ENCODE assay signal across 8 cellular contexts in the genomic region with DNA sequence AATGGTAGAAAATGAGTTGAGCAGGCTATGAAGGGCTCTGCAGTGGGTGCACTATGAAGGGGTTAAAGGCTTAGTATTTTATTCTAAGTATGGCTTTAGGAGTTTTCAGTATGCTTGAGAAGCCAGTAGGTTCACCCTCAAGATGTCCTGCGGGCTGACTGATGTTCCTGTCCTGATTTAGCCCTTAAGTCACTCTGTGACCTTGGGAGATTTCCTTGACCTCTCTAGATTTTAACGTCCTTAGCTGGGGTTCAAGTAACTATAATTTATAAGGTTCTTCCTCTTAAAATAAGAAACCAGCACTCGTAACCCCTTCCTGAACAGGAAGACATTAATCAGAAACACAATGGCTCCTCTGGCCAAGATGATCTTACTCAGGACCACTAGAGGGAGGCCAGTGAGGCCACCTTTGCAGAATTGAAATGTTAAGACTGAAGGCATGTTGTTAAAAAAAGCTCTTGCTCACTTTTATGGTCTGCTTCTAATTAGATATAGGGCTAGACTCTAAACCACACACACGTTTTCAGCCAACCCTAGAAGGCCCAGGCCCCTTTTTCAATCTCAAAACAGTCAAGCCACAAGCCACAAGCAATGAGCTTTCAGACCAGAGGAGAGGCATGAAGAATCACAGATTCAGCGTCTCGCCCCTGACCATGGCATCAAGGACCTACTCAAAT. TPM values are rescaled to one million over a fixed set of nuclear protein-coding genes. Genes with fewer than 3 reads are reported as not detected.
DNase-seq lines count a peak whose midpoint lies in the region; ATAC-seq and TF ChIP-seq lines count a peak whose summit lies in the region.

No MANE protein-coding gene starts in this region.

- DNase-seq in GM04504 (ENCODE audit: low read depth) (peak; percentile 46), PC-9 (no peak), iris pigment epithelial cell (ENCODE audit: low read depth) (peak; percentile 43), NCI-H510A treated with DMSO at 0.1 percent for 48 hours (lab: John Stamatoyannopoulos, UW) (no peak), lower lobe of right lung (no peak), NCI-H2171 treated with DMSO at 0.1 percent for 48 hours (lab: John Stamatoyannopoulos, UW) (no peak), T-helper 17 cell (no peak)

- H3K4me3 ChIP-seq in PC-9: no peak overlapping the region
- no peak overlapping the region for H3K4me3 ChIP-seq in lower lobe of right lung

- H3K9me3 ChIP-seq in PC-9 (ENCODE audit: insufficient read depth, low read depth): no peaks in the 10 kb centered on the region
- no peaks in the 10 kb centered on the region for H3K9me3 ChIP-seq in lower lobe of right lung
- H3K9me3 ChIP-seq in T-helper 17 cell (ENCODE audit: control insufficient read depth, low read length, poor library complexity, severe bottlenecking): no peaks in the 10 kb centered on the region

- peaks cover 2% of the 10 kb centered on the region for H3K27me3 Mint-ChIP-seq in T-helper 17 cell

- H3K9me2 ChIP-seq in PC-9 (ENCODE audit: insufficient read depth): no peaks in the 10 kb centered on the region

- BruUV-seq in PC-9 (replicated peaks; lab: Mats Ljungman, UMichigan): no TSS peak

- TF ChIP-seq CTCF in PC-9 (conservative IDR thresholded peaks at IDR 0.05): peak; percentile 21; the same call in 1 of the 2 replicates
- no peak for TF ChIP-seq CTCF in lower lobe of right lung (IDR thresholded peaks at IDR 0.05)

- H3K4me1 Mint-ChIP-seq in T-helper 17 cell: peaks cover 6% of the 10 kb centered on the region

- H2AFZ ChIP-seq in PC-9: no peak overlapping the region

- peaks cover 5% of the 10 kb centered on the region; the same call in 1 of the 2 replicates for H3K4me1 ChIP-seq in PC-9 (replicated peaks; ENCODE audit: insufficient read depth)
- H3K4me1 ChIP-seq in lower lobe of right lung: peaks cover 19% of the 10 kb centered on the region

- POLR2A ChIA-PET in PC-9 (lab: Charles Lee; ENCODE audit: unreplicated experiment): interaction anchor here (0.5 kb wide), 1 partner anchor 898 kb away, joined by 4 read pairs; no protein-coding TSS in a partner anchor

- no peaks in the 10 kb centered on the region for H3K27me3 ChIP-seq in PC-9 (ENCODE audit: insufficient read depth, low read depth)
- H3K27me3 ChIP-seq in lower lobe of right lung (ENCODE audit: low read depth): no peaks in the 10 kb centered on the region

- no peak overlapping the region for H3K4me3 Mint-ChIP-seq in T-helper 17 cell

- H3K27ac ChIP-seq in PC-9 (no peak overlapping the region), lower lobe of right lung (no peak overlapping the region)

- CTCF ChIA-PET in PC-9 (lab: Charles Lee): interaction anchor here (0.6 kb wide), 3 partner anchors 130 to 400 kb away, joined by 3 to 15 read pairs (median 3); no protein-coding TSS in a partner anchor

- no peak overlapping the region for H3K27ac Mint-ChIP-seq in T-helper 17 cell

- H3K79me2 ChIP-seq in PC-9 (ENCODE audit: low read depth): no peaks in the 10 kb centered on the region

- H3K36me3 Mint-ChIP-seq in T-helper 17 cell (ENCODE audit: low read depth): no peaks in the 10 kb centered on the region

- no peaks in the 10 kb centered on the region; the same call in 1 of the 2 replicates for H3F3A ChIP-seq in PC-9 (ENCODE audit: insufficient read depth, low read depth)

- H3K36me3 ChIP-seq in PC-9 (ENCODE audit: low read depth): no peaks in the 10 kb centered on the region
- no peaks in the 10 kb centered on the region for H3K36me3 ChIP-seq in lower lobe of right lung

- no peak overlapping the region for H3K4me2 ChIP-seq in PC-9

- ATAC-seq in GM21825 (IDR thresholded peaks at IDR 0.05; ENCODE audit: unreplicated experiment) (peak; percentile 51), lower lobe of right lung (no peak), T-helper 17 cell (no peak)

- no peaks in the 10 kb centered on the region for H4K20me1 ChIP-seq in PC-9 (ENCODE audit: insufficient read depth)

- intact Hi-C loops in PC-9 (cut with micrococcal nuclease; ENCODE audit: unreplicated experiment) (no loop called here), lower lobe of right lung (cut with DNase I) (no loop called here)

RNA-seq across cellular contexts. Expression of a gene that starts 42.0 kb away (rescaled TPM):
- 94.4 and 137 TPM in 2 replicates for total RNA-seq in PC-9 (2021)
- total RNA-seq in lower lobe of right lung: 4.3 TPM
- 1 to 10 TPM in 1 of 2 donors, under 1 TPM in 1; 0.67 to 1.4 TPM for total RNA-seq in T-helper 17 cell

Comparison
In these comparisons a context has a peak if more than half of its experiments do, and no peak if none do; other contexts are left out.
1. DNase-seq: peak in GM04504 (single experiment) and iris pigment epithelial cell (single experiment); none in PC-9 (0 of 2), NCI-H510A treated with DMSO at 0.1 percent for 48 hours (single experiment), lower lobe of right lung (single experiment), NCI-H2171 treated with DMSO at 0.1 percent for 48 hours (single experiment) and T-helper 17 cell (0 of 3).
2. RNA of a gene that starts 42.0 kb away (total RNA-seq): 94.4 to 137 TPM in PC-9; 4.3 TPM in lower lobe of right lung (single experiment) and 0.67 to 1.4 TPM in T-helper 17 cell; every median in the first group is over 10 times any median in the second.